ENCODE assay signal across 1 cellular context in genomic region chr19:46786236-46787039, GRCh38.
TF ChIP-seq lines count a peak whose summit lies in the region.

No MANE protein-coding gene starts in this region.

TF ChIP-seq in HCT116, 20 proteins besides CTCF, POLR2A, EP300 and RAD21:
- TF ChIP-seq SRF (IDR thresholded peaks at IDR 0.05; ENCODE audit: low read depth) (no peak), EGR1 (IDR thresholded peaks at IDR 0.05; ENCODE audit: low read depth) (peak; percentile 29; the same call in 1 of the 2 replicates), ZFX (IDR thresholded peaks at IDR 0.05) (peak; percentile 34; the same call in 1 of the 2 replicates), ATF3 (IDR thresholded peaks at IDR 0.05) (no peak), JUND (IDR thresholded peaks at IDR 0.05) (peak; percentile 70), POLR2AphosphoS5 (IDR thresholded peaks at IDR 0.05; ENCODE audit: low read depth, low read length) (peak; percentile 42), FOSL1 (IDR thresholded peaks at IDR 0.05; ENCODE audit: low read depth) (peak; percentile 78), CEBPB (IDR thresholded peaks at IDR 0.05; ENCODE audit: low read depth) (no peak), EZH2 (IDR thresholded peaks at IDR 0.05) (no peak), SP1 (IDR thresholded peaks at IDR 0.05; ENCODE audit: low read depth) (no peak; the same call in 1 of the 2 replicates), TCF7L2 (IDR thresholded peaks at IDR 0.05; ENCODE audit: borderline replicate concordance, extremely low read depth, insufficient read depth, insufficient read length) (peak; percentile 42), MAX (IDR thresholded peaks at IDR 0.05) (peak; percentile 62), SIN3A (IDR thresholded peaks at IDR 0.05; ENCODE audit: low read depth) (peak; percentile 67)
